Comparison of ENCODE assay signal across 8 cellular contexts in the genomic region with DNA sequence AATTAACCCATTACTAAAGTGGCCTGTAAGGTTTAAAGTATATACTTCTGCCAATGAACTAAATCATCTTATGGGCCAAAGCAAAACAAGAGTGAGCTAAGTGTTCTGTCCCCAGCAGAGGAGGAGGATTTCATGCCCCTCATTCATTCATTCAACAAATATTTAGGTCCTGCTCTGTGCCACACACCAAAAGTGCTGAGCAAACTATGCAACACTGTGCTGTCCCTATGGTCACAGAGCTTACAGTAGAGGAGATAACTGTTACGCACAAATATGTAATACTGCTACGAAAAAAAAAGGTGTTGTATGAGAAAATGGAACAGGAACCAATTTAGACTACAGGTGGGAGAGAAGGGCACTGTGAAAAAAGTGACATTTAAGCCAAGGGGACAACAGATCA. TPM values are rescaled to one million over a fixed set of nuclear protein-coding genes. Genes with fewer than 3 reads are reported as not detected.
DNase-seq lines count a peak whose midpoint lies in the region; FAIRE-seq and TF ChIP-seq lines count a peak whose summit lies in the region.

No MANE protein-coding gene starts in this region.

- FAIRE-seq in small intestine (lab: Jason Lieb, UNC) = peak; percentile 5
- FAIRE-seq in kidney (lab: Jason Lieb, UNC) = no peak

- CTCF ChIA-PET in activated CD4-positive, alpha-beta T cell treated with anti-CD3 and anti-CD28 coated beads, Interleukin-2, amount 10 ng/mL, durations not matched to agents 7 days and 5 days (lab: Charles Lee) = interaction anchor here (1.1 kb wide), 1 partner anchor 9 kb away, joined by 3 read pairs; no protein-coding TSS in a partner anchor

- H3K27me3 Mint-ChIP-seq in activated CD4-positive, alpha-beta T cell treated with anti-CD3 and anti-CD28 coated beads, Interleukin-2, amount 10 ng/mL, durations not matched to agents 7 days and 5 days = no peaks in the 10 kb centered on the region

- H3K4me3 ChIP-seq in NT2/D1 (ENCODE audit: insufficient read length, low read depth) (peak overlapping the region; percentile 55), endocrine pancreas (ENCODE audit: control insufficient read depth, insufficient read depth, low read length) (peak overlapping the region; percentile 45), small intestine (ENCODE audit: low read depth in 1 of 2, low read length in 2 of 2) (no peak overlapping the region), kidney (ENCODE audit: low read length in 2 of 2) (peak overlapping the region in 1 of 2 donors; percentile 57)

- DNase-seq in activated CD4-positive, alpha-beta T cell treated with anti-CD3 and anti-CD28 coated beads, Interleukin-2, amount 10 ng/mL, durations not matched to agents 7 days and 5 days = no peak
- no peak for DNase-seq in activated CD4-positive, alpha-beta T cell treated with anti-CD3 and anti-CD28 coated beads, Interleukin-2, amount 50 U/mL, for 48 hours
- DNase-seq in NT2/D1 (ENCODE audit: low read depth, low spot score) (no peak), small intestine (no peak), CD1c-positive myeloid dendritic cell (ENCODE audit: extremely low spot score) (no peak), kidney (no peak)
- DNase-seq in activated CD4-positive, CD25-positive, alpha-beta regulatory T cell treated with anti-CD3 and anti-CD28 coated beads, Interleukin-2, amount 50 U/mL, for 72 hours = no peak

- H3K9me3 ChIP-seq in NT2/D1 (ENCODE audit: insufficient read depth, low read length) (peaks cover 6% of the 10 kb centered on the region; the same call in 1 of the 2 replicates), endocrine pancreas (ENCODE audit: control insufficient read depth, low read length) (no peaks in the 10 kb centered on the region), small intestine (ENCODE audit: control insufficient read depth, low read depth) (no peaks in the 10 kb centered on the region), kidney (ENCODE audit: control insufficient read depth in 1 of 2, low read length in 2 of 2) (no peaks in the 10 kb centered on the region)

- no peak overlapping the region for H3K27ac ChIP-seq in small intestine (ENCODE audit: low read depth in 1 of 2, low read length in 1 of 2)
- H3K27ac ChIP-seq in kidney (ENCODE audit: low read depth in 2 of 2, low read length in 2 of 2) = no peak overlapping the region

- H3K4me1 Mint-ChIP-seq in activated CD4-positive, alpha-beta T cell treated with anti-CD3 and anti-CD28 coated beads, Interleukin-2, amount 10 ng/mL, durations not matched to agents 7 days and 5 days = peaks cover 56% of the 10 kb centered on the region

- peaks cover 17% of the 10 kb centered on the region for H3K36me3 Mint-ChIP-seq in activated CD4-positive, alpha-beta T cell treated with anti-CD3 and anti-CD28 coated beads, Interleukin-2, amount 10 ng/mL, durations not matched to agents 7 days and 5 days (ENCODE audit: low read depth)

- H3K9me3 Mint-ChIP-seq in activated CD4-positive, alpha-beta T cell treated with anti-CD3 and anti-CD28 coated beads, Interleukin-2, amount 10 ng/mL, durations not matched to agents 7 days and 5 days = no peaks in the 10 kb centered on the region

- intact Hi-C loops in kidney (cut with DNase I) = loop anchor here (10.0 kb wide), 1 partner anchor 141 kb away; no protein-coding TSS in a partner anchor

- H3K9ac ChIP-seq in NT2/D1 (ENCODE audit: insufficient read length, low read depth) = peak overlapping the region; percentile 26
- no peak overlapping the region for H3K9ac ChIP-seq in endocrine pancreas (ENCODE audit: control insufficient read depth, insufficient read depth, low read length)
- H3K9ac ChIP-seq in kidney (ENCODE audit: low read length in 2 of 2) = no peak overlapping the region

- H3K27ac Mint-ChIP-seq in activated CD4-positive, alpha-beta T cell treated with anti-CD3 and anti-CD28 coated beads, Interleukin-2, amount 10 ng/mL, durations not matched to agents 7 days and 5 days = peak overlapping the region; percentile 68

- 70 to 83% (median 73%) methylated on average over 2 of the region's 2 CpGs for WGBS in small intestine, 3 donors

- POLR2A ChIA-PET in activated CD4-positive, alpha-beta T cell treated with anti-CD3 and anti-CD28 coated beads, Interleukin-2, amount 10 ng/mL, durations not matched to agents 7 days and 5 days (lab: Charles Lee) = no interaction called here

- H3K27me3 ChIP-seq in NT2/D1 (ENCODE audit: insufficient read depth, insufficient read length) = no peaks in the 10 kb centered on the region
- H3K27me3 ChIP-seq in endocrine pancreas (ENCODE audit: control insufficient read depth, insufficient read depth, low read length) = no peaks in the 10 kb centered on the region
- H3K27me3 ChIP-seq in small intestine (ENCODE audit: control insufficient read depth in 2 of 2, insufficient read depth in 2 of 2, low read length in 2 of 2) = no peaks in the 10 kb centered on the region

- H3K4me1 ChIP-seq in NT2/D1 (ENCODE audit: insufficient read depth, insufficient read length) (peaks cover 11% of the 10 kb centered on the region), endocrine pancreas (ENCODE audit: control insufficient read depth, insufficient read depth, low read length) (no peaks in the 10 kb centered on the region), small intestine (ENCODE audit: control insufficient read depth in 2 of 2, insufficient read depth in 1 of 2, low read depth in 1 of 2, low read length in 1 of 2) (no peaks in the 10 kb centered on the region), kidney (ENCODE audit: control insufficient read depth in 1 of 2, insufficient read depth in 1 of 2, low read depth in 1 of 2, low read length in 2 of 2) (no peaks in the 10 kb centered on the region)

- H3K4me3 Mint-ChIP-seq in activated CD4-positive, alpha-beta T cell treated with anti-CD3 and anti-CD28 coated beads, Interleukin-2, amount 10 ng/mL, durations not matched to agents 7 days and 5 days = peak overlapping the region; percentile 83

- no peak for TF ChIP-seq CTCF in kidney (IDR thresholded peaks at IDR 0.05; ENCODE audit: borderline replicate concordance, extremely low read depth, insufficient read depth)

- H3K36me3 ChIP-seq in NT2/D1 (ENCODE audit: insufficient read depth, insufficient read length, low read length) = peaks cover 5% of the 10 kb centered on the region
- H3K36me3 ChIP-seq in endocrine pancreas (ENCODE audit: control insufficient read depth, insufficient read depth, low read length) = no peaks in the 10 kb centered on the region
- no peaks in the 10 kb centered on the region for H3K36me3 ChIP-seq in small intestine (ENCODE audit: control insufficient read depth in 2 of 2, insufficient read depth in 2 of 2, low read length in 2 of 2)
- no peaks in the 10 kb centered on the region for H3K36me3 ChIP-seq in kidney (ENCODE audit: control insufficient read depth in 1 of 2, insufficient read depth in 2 of 2, low read length in 2 of 2)

RNA-seq across cellular contexts. Expression of a gene that starts 1.7 kb away (rescaled TPM):
- total RNA-seq in activated CD4-positive, alpha-beta T cell treated with anti-CD3 and anti-CD28 coated beads, Interleukin-2, amount 10 ng/mL, durations not matched to agents 7 days and 5 days = 100 to 1,000 TPM in 1 of 2 experiments, 10 to 100 TPM in 1; 95.6 to 103 TPM
- polyA plus RNA-seq in small intestine = 10 to 100 TPM in 1 of 3 donors, 1 to 10 TPM in 2; 6.3 to 15.9 (median 7.3) TPM
- total RNA-seq in kidney = 20.0 TPM
- polyA plus RNA-seq in kidney (ENCODE audit: insufficient read depth, low read depth, low replicate concordance) = 10.9 TPM

Comparison
In these comparisons a context has a peak if more than half of its experiments do, and no peak if none do; other contexts are left out.
1. H3K4me3 ChIP-seq: peak in NT2/D1 (single experiment) and endocrine pancreas (single experiment); none in small intestine (0 of 2).